ENCODE assay signal across 19 cellular contexts in the genomic region with DNA sequence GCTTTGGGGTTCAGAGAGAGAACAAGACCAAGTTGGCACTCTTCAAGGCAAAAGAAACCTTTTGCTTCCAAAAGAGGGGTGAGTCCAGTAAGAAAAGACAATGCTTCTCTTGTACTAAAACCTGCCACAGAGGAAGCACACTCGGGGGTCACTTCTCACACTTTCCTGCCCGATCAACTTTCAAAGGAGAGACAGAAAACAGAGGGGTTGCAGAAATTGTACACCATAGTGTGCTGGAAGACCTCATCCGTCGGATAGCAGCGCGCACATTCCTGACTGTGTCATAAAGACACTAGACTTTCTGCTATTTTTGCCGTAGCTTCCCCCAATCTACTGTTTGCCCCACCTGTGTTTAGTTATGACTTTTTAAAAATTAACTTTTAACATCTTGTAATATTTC.
DNase-seq lines count a peak whose midpoint lies in the region; ATAC-seq, FAIRE-seq and TF ChIP-seq lines count a peak whose summit lies in the region.
"Had no signal": no experiment of that assay in that cellular context is flagged by ENCODE, and none has a peak within 500 bp of the region (broad histone marks: within the 10 kb centered on the region; RNA-seq: fewer than 3 reads in every experiment).

No MANE protein-coding gene starts in this region.

- H3K4me1 ChIP-seq in GM23338 (ENCODE audit: insufficient read depth) (no peaks in the 10 kb centered on the region), H1 (replicated peaks in 1 of 4; ENCODE audit: control insufficient read depth in 3 of 4, insufficient read depth in 4 of 4, low read length in 3 of 4) (no peaks in the 10 kb centered on the region), neuronal stem cell (ENCODE audit: control insufficient read depth in 2 of 2, insufficient read depth in 1 of 2, low read depth in 1 of 2, low read length in 2 of 2) (peaks cover 2 to 3% of the 10 kb centered on the region in 2 donors)
- H3K4me1 ChIP-seq: BLaER1, Caco-2 had no signal

- H2BK15ac ChIP-seq in H1 (ENCODE audit: low read length) (no peak overlapping the region), neuronal stem cell (ENCODE audit: low read length) (no peak overlapping the region)

- H3K36me3 Mint-ChIP-seq in GM23338 (ENCODE audit: low read depth) (peaks cover 23% of the 10 kb centered on the region; the same call in 2 of the 3 replicates), chondrocyte (ENCODE audit: low read depth) (no peaks in the 10 kb centered on the region)
- H3K36me3 Mint-ChIP-seq: CD4-positive, CD25-positive, alpha-beta regulatory T cell; CD8-positive, alpha-beta T cell had no signal

- H2BK5ac ChIP-seq in H1 (ENCODE audit: low read depth, low read length) (no peak overlapping the region), neuronal stem cell (ENCODE audit: low read length) (no peak overlapping the region)

- H4K20me1 ChIP-seq in GM23338 (replicated peaks; ENCODE audit: insufficient read depth) (no peaks in the 10 kb centered on the region), H1 (replicated peaks in 1 of 2; ENCODE audit: control insufficient read depth in 1 of 2, insufficient read depth in 2 of 2, low read length in 2 of 2) (no peaks in the 10 kb centered on the region)
- H4K20me1 ChIP-seq: BLaER1 had no signal

- H3K18ac ChIP-seq in H1 (ENCODE audit: extremely low read depth, low read length): no peak overlapping the region
- H3K18ac ChIP-seq in neuronal stem cell (ENCODE audit: low read length): no peak overlapping the region

- no peak overlapping the region for H4K91ac ChIP-seq in H1 (replicated peaks; ENCODE audit: insufficient read length, low read length)
- H4K91ac ChIP-seq in neuronal stem cell (ENCODE audit: low read depth, low read length, poor library complexity): no peak overlapping the region

- H3K9me3 ChIP-seq in H1 (ENCODE audit: insufficient read depth in 2 of 2, low read depth in 1 of 2, low read length in 1 of 2) (peaks cover 6 to 18% of the 10 kb centered on the region in 2 experiments; a peak in 3 of 4 replicates), neuronal stem cell (replicated peaks in 1 of 2; ENCODE audit: control insufficient read depth in 2 of 2, insufficient read depth in 1 of 2, low read depth in 1 of 2, low read length in 2 of 2) (peaks cover 3 to 6% of the 10 kb centered on the region in 2 donors)

- no peak overlapping the region for H3K23ac ChIP-seq in H1 (ENCODE audit: insufficient read length)
- H3K23ac ChIP-seq in neuronal stem cell (ENCODE audit: low read depth, low read length, poor library complexity): no peak overlapping the region

- ATAC-seq in GM23338: no peak
- no peak for ATAC-seq in HG03469 (IDR thresholded peaks at IDR 0.05; ENCODE audit: unreplicated experiment)
- ATAC-seq: CD8-positive, alpha-beta T cell; HCT116 had no signal

- H3K27me3 ChIP-seq in GM23338 (ENCODE audit: insufficient read depth): no peaks in the 10 kb centered on the region
- H3K27me3 ChIP-seq in H1 (replicated peaks in 1 of 4; ENCODE audit: control insufficient read depth in 3 of 4, extremely low read depth in 1 of 4, insufficient read depth in 3 of 4, low read length in 3 of 4): no peaks in the 10 kb centered on the region
- H3K27me3 ChIP-seq in neuronal stem cell (ENCODE audit: control insufficient read depth in 3 of 3, insufficient read depth in 3 of 3, low read depth in 1 of 3, low read length in 3 of 3): peaks cover 0 to 1% (median 0%) of the 10 kb centered on the region in 3 experiments
- H3K27me3 ChIP-seq: BLaER1 had no signal

- no peaks in the 10 kb centered on the region for H3K27me3 Mint-ChIP-seq in GM23338 (ENCODE audit: insufficient read depth, low read depth, poor library complexity)
- peaks cover 2% of the 10 kb centered on the region for H3K27me3 Mint-ChIP-seq in chondrocyte (ENCODE audit: low read depth)
- H3K27me3 Mint-ChIP-seq: B cell; CD4-positive, CD25-positive, alpha-beta regulatory T cell had no signal

- H3K9me3 Mint-ChIP-seq in GM23338: peaks cover 31% of the 10 kb centered on the region
- H3K9me3 Mint-ChIP-seq in chondrocyte (ENCODE audit: low read depth): peaks cover 5% of the 10 kb centered on the region
- H3K9me3 Mint-ChIP-seq: CD8-positive, alpha-beta T cell had no signal

- no peak overlapping the region for H4K5ac ChIP-seq in H1 (ENCODE audit: insufficient read length, low read depth, low read length)

- TF ChIP-seq RAD21 in H1 (IDR thresholded peaks at IDR 0.05 in 1 of 2, conservative IDR thresholded peaks at IDR 0.05 in 1 of 2; ENCODE audit: low read depth in 2 of 2, low read length in 2 of 2): no peak

- H3K79me1 ChIP-seq in H1 (ENCODE audit: low read depth, low read length) (no peaks in the 10 kb centered on the region), neuronal stem cell (ENCODE audit: low read depth, low read length) (no peaks in the 10 kb centered on the region)

- WGBS in H1 (ENCODE audit: extremely low coverage in 1 of 2, insufficient coverage in 1 of 2, insufficient read length in 1 of 2, insufficient replicate concordance in 2 of 2, low coverage in 1 of 2, low lambda C conversion rate in 2 of 2, missing lambda C conversion rate in 1 of 2), 2 experiments: 80% methylated on average over 7 of the region's 7 CpGs; no CpG with 5 or more reads in 1 of the 2 experiments
- WGBS in neuronal stem cell (ENCODE audit: extremely low coverage in 2 of 2, insufficient read length in 2 of 2, insufficient replicate concordance in 1 of 2), 2 donors: no CpG with 5 or more reads among the region's 7 CpGs

- H2BK12ac ChIP-seq in H1 (ENCODE audit: low read depth, low read length): no peak overlapping the region
- no peak overlapping the region for H2BK12ac ChIP-seq in neuronal stem cell (ENCODE audit: low read length)

- DNase-seq in GM23338 (ENCODE audit: low spot score) (no peak), H1 (ENCODE audit: low read depth in 1 of 2, low spot score in 2 of 2) (no peak), neuronal stem cell (ENCODE audit: low spot score) (no peak), chondrocyte (ENCODE audit: low spot score) (no peak)
- no peak for DNase-seq in activated CD4-positive, CD25-positive, alpha-beta regulatory T cell (lab: John Stamatoyannopoulos, UW)
- DNase-seq: Caco-2; CD4-positive, CD25-positive, alpha-beta regulatory T cell; CD8-positive, alpha-beta T cell; DMS153; DND-41; H9 had no signal

- no peak overlapping the region for H3K56ac ChIP-seq in H1 (replicated peaks; ENCODE audit: insufficient read length, low read depth, low read length)

- no peak for TF ChIP-seq CTCF in GM23338 (conservative IDR thresholded peaks at IDR 0.05; ENCODE audit: low read depth in 2 of 2)
- TF ChIP-seq CTCF in H1 (IDR thresholded peaks at IDR 0.05; ENCODE audit: control extremely low read depth in 1 of 3, insufficient read depth in 1 of 3, low read depth in 1 of 3, low read length in 3 of 3): no peak
- TF ChIP-seq CTCF in chondrocyte (IDR thresholded peaks at IDR 0.05): no peak

- no peak for TF ChIP-seq POLR2A in H1 (IDR thresholded peaks at IDR 0.05; ENCODE audit: control extremely low read depth in 1 of 2, low read depth in 2 of 2, low read length in 2 of 2)

- no peak overlapping the region for H4K8ac ChIP-seq in H1 (ENCODE audit: extremely low read depth, insufficient read depth, low read length)
- H4K8ac ChIP-seq in neuronal stem cell (ENCODE audit: low read depth, low read length): no peak overlapping the region

- TF ChIP-seq EP300 in H1 (IDR thresholded peaks at IDR 0.05; ENCODE audit: borderline replicate concordance in 1 of 2, low read depth in 2 of 2, low read length in 2 of 2): no peak

- CTCF ChIA-PET in H1 (lab: Charles Lee; ENCODE audit: partially characterized antibody): no interaction called here

- no peak overlapping the region for H2BK20ac ChIP-seq in H1 (ENCODE audit: low read length)

- H3K4me3 Mint-ChIP-seq in GM23338: no peak overlapping the region
- H3K4me3 Mint-ChIP-seq in chondrocyte (ENCODE audit: unreplicated experiment): no peak overlapping the region
- H3K4me3 Mint-ChIP-seq: B cell; CD4-positive, CD25-positive, alpha-beta regulatory T cell; CD8-positive, alpha-beta T cell; H9 had no signal

- POLR2A ChIA-PET in H1 (lab: Charles Lee; ENCODE audit: partially characterized antibody): no interaction called here

- no peak overlapping the region for H3K14ac ChIP-seq in H1 (ENCODE audit: insufficient read length)
- H3K14ac ChIP-seq in neuronal stem cell (ENCODE audit: low read length): no peak overlapping the region

- no peaks in the 10 kb centered on the region for H3K23me2 ChIP-seq in H1 (ENCODE audit: low read depth, low read length)

- no peaks in the 10 kb centered on the region for H3F3A ChIP-seq in GM23338 (replicated peaks; ENCODE audit: low read depth)

- H3K9me2 ChIP-seq in GM23338 (ENCODE audit: insufficient read depth): no peaks in the 10 kb centered on the region; the same call in 1 of the 2 replicates

- H3K4me3 ChIP-seq in GM23338: no peak overlapping the region
- no peak overlapping the region for H3K4me3 ChIP-seq in H1 (ENCODE audit: extremely low read depth in 1 of 4, insufficient read depth in 2 of 4, low read depth in 3 of 4, low read length in 4 of 4)
- no peak overlapping the region for H3K4me3 ChIP-seq in neuronal stem cell (ENCODE audit: low read length in 2 of 2)
- H3K4me3 ChIP-seq: BLaER1 had no signal

- H3K36me3 ChIP-seq in GM23338 (ENCODE audit: insufficient read depth) (peaks cover 6% of the 10 kb centered on the region; the same call in 1 of the 2 replicates), H1 (ENCODE audit: control insufficient read depth in 2 of 4, insufficient read depth in 4 of 4, low read length in 3 of 4) (no peaks in the 10 kb centered on the region), neuronal stem cell (replicated peaks in 1 of 2; ENCODE audit: control insufficient read depth in 2 of 2, insufficient read depth in 2 of 2, low read length in 2 of 2) (no peaks in the 10 kb centered on the region)
- H3K36me3 ChIP-seq: BLaER1 had no signal

- H3K4ac ChIP-seq in H1 (replicated peaks; ENCODE audit: insufficient read length, low read depth, low read length) (no peak overlapping the region), neuronal stem cell (ENCODE audit: low read length) (no peak overlapping the region)

- H3K4me2 ChIP-seq in GM23338: no peak overlapping the region
- no peak overlapping the region for H3K4me2 ChIP-seq in H1 (ENCODE audit: insufficient read depth in 1 of 2, low read depth in 2 of 2, low read length in 2 of 2)
- no peak overlapping the region for H3K4me2 ChIP-seq in neuronal stem cell (ENCODE audit: insufficient read depth, low read length, poor library complexity, severe bottlenecking)
- H3K4me2 ChIP-seq: BLaER1 had no signal

- H2AFZ ChIP-seq in GM23338 (peak overlapping the region; percentile 56), H1 (ENCODE audit: low read length) (peak overlapping the region; percentile 51; the same call in 1 of the 2 replicates), neuronal stem cell (ENCODE audit: low read length) (peak overlapping the region; percentile 24)

- H3K79me2 ChIP-seq in GM23338 (replicated peaks; ENCODE audit: insufficient read depth) (no peaks in the 10 kb centered on the region), H1 (ENCODE audit: control insufficient read depth in 1 of 2, insufficient read depth in 2 of 2, low read length in 2 of 2) (no peaks in the 10 kb centered on the region)

- no peak overlapping the region for H3K27ac ChIP-seq in GM23338 (ENCODE audit: low read depth)
- H3K27ac ChIP-seq in H1 (ENCODE audit: low read depth, low read length): no peak overlapping the region
- H3K27ac ChIP-seq in neuronal stem cell (replicated peaks; ENCODE audit: low read length): no peak overlapping the region
- H3K27ac ChIP-seq: 22Rv1, BLaER1, C4-2B had no signal

- H3K4me1 Mint-ChIP-seq in GM23338 (no peaks in the 10 kb centered on the region), chondrocyte (ENCODE audit: low read depth) (no peaks in the 10 kb centered on the region)
- H3K4me1 Mint-ChIP-seq: B cell; CD4-positive, CD25-positive, alpha-beta regulatory T cell; H9 had no signal

- H3K9ac ChIP-seq in H1 (replicated peaks in 1 of 4; ENCODE audit: extremely low read depth in 1 of 4, low read depth in 3 of 4, low read length in 3 of 4) (no peak overlapping the region), neuronal stem cell (ENCODE audit: low read depth, low read length, poor library complexity) (no peak overlapping the region)
- H3K9ac ChIP-seq: BLaER1 had no signal

- no peak overlapping the region for H2BK120ac ChIP-seq in H1 (replicated peaks; ENCODE audit: low read depth, low read length)
- no peak overlapping the region for H2BK120ac ChIP-seq in neuronal stem cell (ENCODE audit: low read depth, low read length)

- H3K27ac Mint-ChIP-seq in GM23338 (no peak overlapping the region), chondrocyte (ENCODE audit: unreplicated experiment) (no peak overlapping the region)
- H3K27ac Mint-ChIP-seq: B cell; CD4-positive, CD25-positive, alpha-beta regulatory T cell; CD8-positive, alpha-beta T cell; H9 had no signal

- no peak overlapping the region for H2AK5ac ChIP-seq in H1 (ENCODE audit: low read depth, low read length)
- H2AK5ac ChIP-seq in neuronal stem cell (ENCODE audit: low read depth, low read length): no peak overlapping the region

- FAIRE-seq in H1 (lab: Jason Lieb, UNC): no peak
- FAIRE-seq: G401.6, GM12892 had no signal
